ENCODE assay signal across 18 cellular contexts in the genomic region with DNA sequence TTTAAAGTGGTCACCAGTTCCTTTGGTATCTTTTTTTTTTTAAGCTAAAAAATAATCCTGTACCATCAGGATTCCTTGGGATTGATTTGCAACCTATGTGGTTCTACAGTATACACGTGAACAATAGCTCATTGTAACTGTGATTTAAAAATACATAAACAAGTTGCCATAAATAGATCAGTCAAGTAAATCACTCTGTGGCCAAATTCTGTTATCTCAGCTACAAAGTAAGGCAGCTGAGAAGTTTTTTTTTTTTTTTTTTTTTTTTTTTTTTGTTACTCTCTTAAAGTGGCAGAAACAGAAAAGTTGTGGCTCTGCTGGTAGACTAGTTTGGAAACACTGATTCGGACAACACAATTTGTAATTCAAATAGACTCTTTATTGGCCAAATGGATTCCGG.
DNase-seq lines count a peak whose midpoint lies in the region; ATAC-seq, FAIRE-seq and TF ChIP-seq lines count a peak whose summit lies in the region.
"Had no signal": no experiment of that assay in that cellular context is flagged by ENCODE, and none has a peak within 500 bp of the region (broad histone marks: within the 10 kb centered on the region; RNA-seq: fewer than 3 reads in every experiment).

No MANE protein-coding gene starts in this region.

- peak overlapping the region; percentile 11 for H3K4me3 Mint-ChIP-seq in activated B cell treated with CpG ODN at 0.5 μM for 24 hours

- H3K9me3 ChIP-seq in cardiac muscle cell (ENCODE audit: low read depth), result no peaks in the 10 kb centered on the region
- H3K9me3 ChIP-seq: A549 had no signal

- peak overlapping the region; percentile 95 for H3K27ac ChIP-seq in cardiac muscle cell
- H3K27ac ChIP-seq: A549, epithelial cell of prostate had no signal

- intact Hi-C loops in cardiac septum (cut with DNase I) (loop anchor here (5.0 to 10.0 kb wide), 4 partner anchors 340 to 852 kb away; partner anchors contain the start of gene GXYLT1), activated B cell treated with CpG ODN at 0.5 μM for 24 hours (cut with micrococcal nuclease) (loop anchor here (1.0 to 10.0 kb wide), 7 partner anchors 88 to 1272 kb away; partner anchors contain the start of genes GXYLT1, IRAK4, PPHLN1 and PRICKLE1)

- peak in 1 of 2 donors; percentile 51 for DNase-seq in cardiac muscle cell (ENCODE audit: low read depth in 1 of 2, low spot score in 1 of 2)
- DNase-seq in cardiac septum (ENCODE audit: low spot score), result no peak
- no peak for DNase-seq in activated B cell treated with CpG ODN at 0.5 μM for 24 hours
- no peak for DNase-seq in kidney epithelial cell (ENCODE audit: low read depth)
- peak; percentile 21 for DNase-seq in urothelium cell line (ENCODE audit: low spot score)
- no peak for DNase-seq in activated naive CD4-positive, alpha-beta T cell treated with anti-CD3 and anti-CD28 coated beads, Interleukin-2, amount 50 U/mL, for 72 hours (ENCODE audit: low spot score in 2 of 2)
- no peak for DNase-seq in NCI-H1417 treated with DMSO at 0.1 percent for 48 hours (lab: John Stamatoyannopoulos, UW)
- DNase-seq: activated CD4-positive, alpha-beta T cell treated with anti-CD3 and anti-CD28 coated beads, Interleukin-2, amount 10 ng/mL, durations not matched to agents 24 days and 14 days; activated T-cell treated with anti-CD3 and anti-CD28 coated beads, Interleukin-2, amount 50 U/mL, for 24 hours; Calu3; naive thymus-derived CD4-positive, alpha-beta T cell; NCI-H2107; NCI-H82; SHP77; stimulated activated naive CD8-positive, alpha-beta T cell treated with anti-CD3 and anti-CD28 coated beads, Interleukin-15, Interleukin-2, amounts not matched to agents 100 U/mL and 50 U/mL, for 24 hours had no signal

- H3K4me1 ChIP-seq in cardiac muscle cell (ENCODE audit: low read depth), result peaks cover 42% of the 10 kb centered on the region

- H3K27me3 Mint-ChIP-seq in activated B cell treated with CpG ODN at 0.5 μM for 24 hours, result no peaks in the 10 kb centered on the region

- no peak for TF ChIP-seq CTCF in cardiac muscle cell (IDR thresholded peaks at IDR 0.05; ENCODE audit: low read depth, low read length)
- TF ChIP-seq CTCF in activated B cell treated with CpG ODN at 0.5 μM for 24 hours (IDR thresholded peaks at IDR 0.05), result no peak
- TF ChIP-seq CTCF in kidney epithelial cell (IDR thresholded peaks at IDR 0.05; ENCODE audit: insufficient read depth, low read length, poor library complexity, severe bottlenecking), result no peak

- no peak overlapping the region for H3K27ac Mint-ChIP-seq in activated B cell treated with CpG ODN at 0.5 μM for 24 hours
- H3K27ac Mint-ChIP-seq in activated naive CD4-positive, alpha-beta T cell treated with anti-CD3 and anti-CD28 coated beads, Interleukin-2, amount 50 U/mL, for 72 hours, result no peak overlapping the region
- H3K27ac Mint-ChIP-seq: activated CD4-positive, alpha-beta T cell treated with anti-CD3 and anti-CD28 coated beads, Interleukin-2, amount 10 ng/mL, durations not matched to agents 24 days and 14 days; activated T-cell treated with anti-CD3 and anti-CD28 coated beads, Interleukin-2, amount 50 U/mL, for 24 hours; naive thymus-derived CD4-positive, alpha-beta T cell had no signal

- peaks cover 8% of the 10 kb centered on the region for H3K36me3 Mint-ChIP-seq in activated B cell treated with CpG ODN at 0.5 μM for 24 hours (ENCODE audit: low read depth)
- peaks cover 5 to 6% of the 10 kb centered on the region in 2 donors for H3K36me3 Mint-ChIP-seq in activated naive CD4-positive, alpha-beta T cell treated with anti-CD3 and anti-CD28 coated beads, Interleukin-2, amount 50 U/mL, for 72 hours
- H3K36me3 Mint-ChIP-seq: naive thymus-derived CD4-positive, alpha-beta T cell had no signal

- CTCF ChIA-PET in activated B cell treated with CpG ODN at 0.5 μM for 24 hours (lab: Charles Lee), result interaction anchor here (0.6 to 3.5 kb wide), 8 partner anchors 11 to 141 kb away, joined by 3 to 26 read pairs (median 4); no protein-coding TSS in a partner anchor

- peaks cover 35% of the 10 kb centered on the region for H3K4me1 Mint-ChIP-seq in activated B cell treated with CpG ODN at 0.5 μM for 24 hours

- H3K9me3 Mint-ChIP-seq in activated B cell treated with CpG ODN at 0.5 μM for 24 hours, result no peaks in the 10 kb centered on the region
- H3K9me3 Mint-ChIP-seq in activated naive CD4-positive, alpha-beta T cell treated with anti-CD3 and anti-CD28 coated beads, Interleukin-2, amount 50 U/mL, for 72 hours, result no peaks in the 10 kb centered on the region
- H3K9me3 Mint-ChIP-seq: activated CD4-positive, alpha-beta T cell treated with anti-CD3 and anti-CD28 coated beads, Interleukin-2, amount 10 ng/mL, durations not matched to agents 24 days and 14 days; activated T-cell treated with anti-CD3 and anti-CD28 coated beads, Interleukin-2, amount 50 U/mL, for 24 hours; naive thymus-derived CD4-positive, alpha-beta T cell had no signal

- H3K27me3 ChIP-seq in cardiac muscle cell (no peaks in the 10 kb centered on the region), kidney epithelial cell (ENCODE audit: control insufficient read depth, insufficient read depth, low read length) (no peaks in the 10 kb centered on the region)

- no peak for ATAC-seq in activated B cell treated with CpG ODN at 0.5 μM for 24 hours (ENCODE audit: low read depth)
- ATAC-seq in activated naive CD4-positive, alpha-beta T cell treated with anti-CD3 and anti-CD28 coated beads, Interleukin-2, amount 50 U/mL, for 72 hours, result no peak
- no peak for ATAC-seq in HG02678 (IDR thresholded peaks at IDR 0.05; ENCODE audit: unreplicated experiment)
- ATAC-seq: A549 had no signal

- H3K36me3 ChIP-seq in cardiac muscle cell (no peaks in the 10 kb centered on the region), kidney epithelial cell (ENCODE audit: control insufficient read depth, insufficient read depth, low read length) (peaks cover 2% of the 10 kb centered on the region)

- POLR2A ChIA-PET in activated B cell treated with CpG ODN at 0.5 μM for 24 hours (lab: Charles Lee), result interaction anchor here (0.9 to 3.3 kb wide), 4 partner anchors 15 to 159 kb away, joined by 3 to 50 read pairs (median 6); partner anchors contain the start of genes PPHLN1 and ZCRB1

- H3K4me3 ChIP-seq in cardiac muscle cell (peak overlapping the region; percentile 78), kidney epithelial cell (ENCODE audit: low read depth, low read length) (peak overlapping the region; percentile 51)

- FAIRE-seq in urothelium cell line (lab: Jason Lieb, UNC), result no peak
- FAIRE-seq: A549 had no signal
